ENCODE assay signal across 12 cellular contexts in the genomic region with DNA sequence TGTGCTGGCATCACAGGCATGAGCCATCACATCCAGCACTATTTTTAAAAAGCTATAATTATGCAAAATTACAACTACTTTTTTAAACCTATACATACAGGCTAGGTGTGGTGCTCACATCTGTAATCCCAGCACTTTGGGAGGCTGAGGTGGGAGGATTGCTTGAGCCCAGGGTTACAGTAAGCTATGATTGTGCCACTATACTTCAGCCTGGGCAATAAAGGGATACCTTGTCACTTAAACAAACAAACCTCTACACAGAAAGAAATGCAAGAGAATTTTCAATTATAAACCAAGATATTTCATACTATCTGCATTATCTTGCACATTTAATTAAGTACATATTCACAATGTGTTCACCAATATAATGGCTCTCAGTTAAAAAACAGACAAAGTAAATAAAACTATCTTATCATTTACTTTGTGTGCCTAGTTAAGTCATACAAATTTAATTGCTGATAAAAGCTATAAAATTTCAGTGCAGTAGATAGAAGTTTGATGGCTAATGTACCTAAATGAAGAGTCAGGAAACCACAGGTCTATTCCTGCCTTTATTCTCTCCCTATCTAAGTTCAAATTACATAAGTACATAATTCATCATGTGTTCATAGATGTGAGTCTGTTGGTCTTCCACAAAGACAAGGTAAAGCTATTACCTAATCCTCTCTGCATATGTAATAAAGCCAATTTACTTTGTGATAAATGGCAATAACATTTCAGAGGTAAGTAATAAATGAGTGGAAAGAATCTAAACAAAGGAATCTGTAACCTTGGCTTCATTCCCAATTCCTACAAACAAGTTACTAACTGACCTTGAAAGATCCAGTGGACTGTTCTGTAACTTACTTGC. TPM values are rescaled to one million over a fixed set of nuclear protein-coding genes. Genes with fewer than 3 reads are reported as not detected.
DNase-seq lines count a peak whose midpoint lies in the region; ATAC-seq and TF ChIP-seq lines count a peak whose summit lies in the region.
"Had no signal": no experiment of that assay in that cellular context is flagged by ENCODE, and none has a peak within 500 bp of the region (broad histone marks: within the 10 kb centered on the region; RNA-seq: fewer than 3 reads in every experiment).

No MANE protein-coding gene starts in this region.

- H3K4me1 ChIP-seq in HEK293 (ENCODE audit: control insufficient read depth, insufficient read depth, low read length) = peaks cover 3% of the 10 kb centered on the region

- peak overlapping the region; percentile 30 for H3K27ac Mint-ChIP-seq in mesothelial cell of epicardium
- H3K27ac Mint-ChIP-seq: nephron had no signal

- H3K27me3 Mint-ChIP-seq in mesothelial cell of epicardium (ENCODE audit: low read depth) = peaks cover 14% of the 10 kb centered on the region

- H3K27ac ChIP-seq in HEK293 (ENCODE audit: extremely low read depth, low read depth, low read length) = peak overlapping the region; percentile 71
- H3K27ac ChIP-seq: skin epidermis had no signal

- H3K4me3 ChIP-seq in HEK293 (ENCODE audit: low read depth, low read length) = no peak overlapping the region
- H3K4me3 ChIP-seq: skin epidermis had no signal

- no peak overlapping the region for H3K4me3 Mint-ChIP-seq in mesothelial cell of epicardium
- H3K4me3 Mint-ChIP-seq: nephron, T-helper 17 cell had no signal

- CTCF ChIA-PET in HEK293 (lab: Yijun Ruan, JAX) = interaction anchor here (0.6 to 1.0 kb wide), 2 partner anchors 33 to 62 kb away, joined by 3 to 5 read pairs; no protein-coding TSS in a partner anchor

- H3K9me3 ChIP-seq in HEK293 (ENCODE audit: control insufficient read depth, insufficient read depth, low read depth, low read length) = no peaks in the 10 kb centered on the region

- H3K9me3 Mint-ChIP-seq in mesothelial cell of epicardium = no peaks in the 10 kb centered on the region
- H3K9me3 Mint-ChIP-seq: nephron had no signal

- H3K4me1 Mint-ChIP-seq in mesothelial cell of epicardium = peaks cover 32% of the 10 kb centered on the region

- POLR2A ChIA-PET in HEK293 (lab: Yijun Ruan, JAX) = interaction anchor here (0.8 to 1.9 kb wide), 6 partner anchors 9 to 109 kb away, joined by 3 to 13 read pairs (median 3); a partner anchor contains a TSS

- TF ChIP-seq CTCF in HEK293 (tag by site-specific recombination; IDR thresholded peaks at IDR 0.05) (no peak), mesothelial cell of epicardium (IDR thresholded peaks at IDR 0.05; ENCODE audit: unreplicated experiment) (no peak)

- ATAC-seq in SK-N-SH treated with all-trans-retinoic acid at 6 μM for 48 hours (peak; percentile 74), HG03196 (IDR thresholded peaks at IDR 0.05; ENCODE audit: unreplicated experiment) (no peak), GM18511 (IDR thresholded peaks at IDR 0.05; ENCODE audit: unreplicated experiment) (no peak), HG03378 (IDR thresholded peaks at IDR 0.05; ENCODE audit: unreplicated experiment) (no peak)
- ATAC-seq: T-helper 17 cell had no signal

- no peaks in the 10 kb centered on the region for H3K36me3 ChIP-seq in HEK293 (ENCODE audit: control insufficient read depth in 2 of 2, insufficient read depth in 1 of 2, low read length in 2 of 2)

- DNase-seq in NCI-H2081 (lab: John Stamatoyannopoulos, UW) (peak; percentile 12 to 79), mesothelial cell of epicardium (ENCODE audit: low spot score in 2 of 2, unreplicated experiment in 2 of 2) (no peak), ureter (ENCODE audit: low spot score) (no peak)
- DNase-seq: activated CD8-positive, alpha-beta memory T cell treated with anti-CD3 and anti-CD28 coated beads for 24 hours; T-helper 17 cell had no signal

- H3K36me3 Mint-ChIP-seq in mesothelial cell of epicardium = no peaks in the 10 kb centered on the region

TF ChIP-seq in HEK293, 187 proteins besides CTCF, POLR2A, EP300 and RAD21 (continues in another document):
- TF ChIP-seq, protein P1, sequence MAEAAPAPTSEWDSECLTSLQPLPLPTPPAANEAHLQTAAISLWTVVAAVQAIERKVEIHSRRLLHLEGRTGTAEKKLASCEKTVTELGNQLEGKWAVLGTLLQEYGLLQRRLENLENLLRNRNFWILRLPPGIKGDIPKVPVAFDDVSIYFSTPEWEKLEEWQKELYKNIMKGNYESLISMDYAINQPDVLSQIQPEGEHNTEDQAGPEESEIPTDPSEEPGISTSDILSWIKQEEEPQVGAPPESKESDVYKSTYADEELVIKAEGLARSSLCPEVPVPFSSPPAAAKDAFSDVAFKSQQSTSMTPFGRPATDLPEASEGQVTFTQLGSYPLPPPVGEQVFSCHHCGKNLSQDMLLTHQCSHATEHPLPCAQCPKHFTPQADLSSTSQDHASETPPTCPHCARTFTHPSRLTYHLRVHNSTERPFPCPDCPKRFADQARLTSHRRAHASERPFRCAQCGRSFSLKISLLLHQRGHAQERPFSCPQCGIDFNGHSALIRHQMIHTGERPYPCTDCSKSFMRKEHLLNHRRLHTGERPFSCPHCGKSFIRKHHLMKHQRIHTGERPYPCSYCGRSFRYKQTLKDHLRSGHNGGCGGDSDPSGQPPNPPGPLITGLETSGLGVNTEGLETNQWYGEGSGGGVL (tag by site-specific recombination; IDR thresholded peaks at IDR 0.05) = peak; percentile 55
- TF ChIP-seq ZNF558 (tag by site-specific recombination; IDR thresholded peaks at IDR 0.05) (peak; percentile 73; the same call in 1 of the 2 replicates), TCF7L2 (IDR thresholded peaks at IDR 0.05; ENCODE audit: borderline replicate concordance, low read depth, low read length) (peak; percentile 99), ZNF660 (tag by site-specific recombination; IDR thresholded peaks at IDR 0.05) (no peak), FEZF1 (tag by site-specific recombination; IDR thresholded peaks at IDR 0.05) (peak; percentile 97), BCL11A (tag by site-specific recombination; IDR thresholded peaks at IDR 0.05; ENCODE audit: low read depth) (peak; percentile 97), ZNF76 (tag by site-specific recombination; IDR thresholded peaks at IDR 0.05; ENCODE audit: borderline replicate concordance, low read depth) (peak; percentile 63; the same call in 1 of the 2 replicates), ZNF664 (tag by site-specific recombination; IDR thresholded peaks at IDR 0.05) (peak; percentile 79)
- TF ChIP-seq, protein P2, sequence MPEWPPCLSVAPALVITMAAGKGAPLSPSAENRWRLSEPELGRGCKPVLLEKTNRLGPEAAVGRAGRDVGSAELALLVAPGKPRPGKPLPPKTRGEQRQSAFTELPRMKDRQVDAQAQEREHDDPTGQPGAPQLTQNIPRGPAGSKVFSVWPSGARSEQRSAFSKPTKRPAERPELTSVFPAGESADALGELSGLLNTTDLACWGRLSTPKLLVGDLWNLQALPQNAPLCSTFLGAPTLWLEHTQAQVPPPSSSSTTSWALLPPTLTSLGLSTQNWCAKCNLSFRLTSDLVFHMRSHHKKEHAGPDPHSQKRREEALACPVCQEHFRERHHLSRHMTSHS (tag by site-specific recombination; IDR thresholded peaks at IDR 0.05) = peak; percentile 67; the same call in 1 of the 2 replicates

TF ChIP-seq in SK-N-SH treated with all-trans-retinoic acid at 6 μM for 48 hours, 23 proteins besides CTCF, POLR2A, EP300 and RAD21 (continues in another document):
- TF ChIP-seq TCF4 (CRISPR knock-in tag; IDR thresholded peaks at IDR 0.05; ENCODE audit: borderline replicate concordance) (peak; percentile 95), ISL1 (CRISPR knock-in tag; IDR thresholded peaks at IDR 0.05) (peak; percentile 99), ARNTL (CRISPR knock-in tag; IDR thresholded peaks at IDR 0.05; ENCODE audit: borderline replicate concordance, low read depth) (no peak), ESRRG (CRISPR knock-in tag; IDR thresholded peaks at IDR 0.05) (no peak), ZNF565 (CRISPR knock-in tag; conservative IDR thresholded peaks at IDR 0.05; ENCODE audit: low read depth) (no peak), RARB (CRISPR knock-in tag; IDR thresholded peaks at IDR 0.05) (no peak)
- TF ChIP-seq, protein P3, sequence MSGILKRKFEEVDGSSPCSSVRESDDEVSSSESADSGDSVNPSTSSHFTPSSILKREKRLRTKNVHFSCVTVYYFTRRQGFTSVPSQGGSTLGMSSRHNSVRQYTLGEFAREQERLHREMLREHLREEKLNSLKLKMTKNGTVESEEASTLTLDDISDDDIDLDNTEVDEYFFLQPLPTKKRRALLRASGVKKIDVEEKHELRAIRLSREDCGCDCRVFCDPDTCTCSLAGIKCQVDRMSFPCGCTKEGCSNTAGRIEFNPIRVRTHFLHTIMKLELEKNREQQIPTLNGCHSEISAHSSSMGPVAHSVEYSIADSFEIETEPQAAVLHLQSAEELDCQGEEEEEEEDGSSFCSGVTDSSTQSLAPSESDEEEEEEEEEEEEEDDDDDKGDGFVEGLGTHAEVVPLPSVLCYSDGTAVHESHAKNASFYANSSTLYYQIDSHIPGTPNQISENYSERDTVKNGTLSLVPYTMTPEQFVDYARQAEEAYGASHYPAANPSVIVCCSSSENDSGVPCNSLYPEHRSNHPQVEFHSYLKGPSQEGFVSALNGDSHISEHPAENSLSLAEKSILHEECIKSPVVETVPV (CRISPR knock-in tag; IDR thresholded peaks at IDR 0.05) = peak; percentile 48; the same call in 1 of the 2 replicates
- TF ChIP-seq, protein P4, sequence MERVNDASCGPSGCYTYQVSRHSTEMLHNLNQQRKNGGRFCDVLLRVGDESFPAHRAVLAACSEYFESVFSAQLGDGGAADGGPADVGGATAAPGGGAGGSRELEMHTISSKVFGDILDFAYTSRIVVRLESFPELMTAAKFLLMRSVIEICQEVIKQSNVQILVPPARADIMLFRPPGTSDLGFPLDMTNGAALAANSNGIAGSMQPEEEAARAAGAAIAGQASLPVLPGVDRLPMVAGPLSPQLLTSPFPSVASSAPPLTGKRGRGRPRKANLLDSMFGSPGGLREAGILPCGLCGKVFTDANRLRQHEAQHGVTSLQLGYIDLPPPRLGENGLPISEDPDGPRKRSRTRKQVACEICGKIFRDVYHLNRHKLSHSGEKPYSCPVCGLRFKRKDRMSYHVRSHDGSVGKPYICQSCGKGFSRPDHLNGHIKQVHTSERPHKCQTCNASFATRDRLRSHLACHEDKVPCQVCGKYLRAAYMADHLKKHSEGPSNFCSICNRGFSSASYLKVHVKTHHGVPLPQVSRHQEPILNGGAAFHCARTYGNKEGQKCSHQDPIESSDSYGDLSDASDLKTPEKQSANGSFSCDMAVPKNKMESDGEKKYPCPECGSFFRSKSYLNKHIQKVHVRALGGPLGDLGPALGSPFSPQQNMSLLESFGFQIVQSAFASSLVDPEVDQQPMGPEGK (CRISPR knock-in tag; IDR thresholded peaks at IDR 0.05; ENCODE audit: borderline replicate concordance) = peak; percentile 80

RNA-seq across cellular contexts. Expression of a gene that starts 9.0 kb away (rescaled TPM):
- total RNA-seq in mesothelial cell of epicardium = 117 to 127 TPM (median 126 TPM) in 3 replicates
- 71.7 TPM for total RNA-seq in ureter

Comparison
In these comparisons a context has a peak if more than half of its experiments do, and no peak if none do; other contexts are left out.
1. DNase-seq: peak in NCI-H2081 (2 of 2); none in mesothelial cell of epicardium (0 of 2) and ureter (single experiment).